Comparison of ENCODE assay signal across 20 cellular contexts in genomic region chr12:76049575-76050251, GRCh38.
"Had no signal": no experiment of that assay in that cellular context is flagged by ENCODE, and none has a peak within 500 bp of the region (broad histone marks: within the 10 kb centered on the region; RNA-seq: fewer than 3 reads in every experiment).

No MANE protein-coding gene starts in this region.

- H3K27ac ChIP-seq: brain microvascular endothelial cell, parathyroid adenoma, right lobe of liver, tibial artery had no signal

- H3K27me3 ChIP-seq: brain microvascular endothelial cell, right lobe of liver, tibial artery had no signal

- ATAC-seq: left lobe of liver; right lobe of liver; stimulated activated naive B cell treated with anti-CD40 and anti-IgM and Interleukin-4, amounts not matched to agents 10 μg/mL and 1 μg/mL and 100 μg/mL, for 72 hours had no signal

- H3K4me1 ChIP-seq: parathyroid adenoma, right lobe of liver, tibial artery had no signal

- H3K4me1 Mint-ChIP-seq: mesothelial cell of epicardium; nephron; stimulated activated naive B cell treated with anti-CD40 and anti-IgM and Interleukin-4, amounts not matched to agents 10 μg/mL and 1 μg/mL and 100 μg/mL, for 72 hours had no signal

- H3K27ac Mint-ChIP-seq: activated T-helper 1 cell treated with anti-CD3 and anti-CD28 coated beads, Interleukin-12 subunit alpha, Interleukin-12 subunit beta, Interleukin-2, Interleukin-4 antibody, amounts not matched to agents 30 ng/mL and 10 ng/mL and 1 ng/mL, durations not matched to agents 14 hours and 24 hours and 36 hours; mesothelial cell of epicardium; nephron; stimulated activated naive B cell treated with anti-CD40 and anti-IgM and Interleukin-4, amounts not matched to agents 10 μg/mL and 1 μg/mL and 100 μg/mL, for 72 hours had no signal

- DNase-seq: activated CD8-positive, alpha-beta memory T cell treated with anti-CD3 and anti-CD28 coated beads, Interleukin-2, amount 50 U/mL, for 4 hours; activated naive CD4-positive, alpha-beta T cell; aorta; brain microvascular endothelial cell; cortex of kidney; erythroblast; head of caudate nucleus; right lobe of liver; stimulated activated CD4-positive, alpha-beta T cell treated with anti-CD3 and anti-CD28 coated beads, Interleukin-4, amount 100 ng/mL, for 24 hours; stimulated activated naive B cell treated with anti-CD40 and anti-IgM and Interleukin-4, amounts not matched to agents 10 μg/mL and 1 μg/mL and 100 μg/mL, for 72 hours; tibial artery had no signal

- FAIRE-seq: endometrium, frontal cortex, keratinocyte had no signal

- H3K4me3 Mint-ChIP-seq: activated T-helper 1 cell treated with anti-CD3 and anti-CD28 coated beads, Interleukin-12 subunit alpha, Interleukin-12 subunit beta, Interleukin-2, Interleukin-4 antibody, amounts not matched to agents 30 ng/mL and 10 ng/mL and 1 ng/mL, durations not matched to agents 14 hours and 24 hours and 36 hours; mesothelial cell of epicardium; nephron; stimulated activated naive B cell treated with anti-CD40 and anti-IgM and Interleukin-4, amounts not matched to agents 10 μg/mL and 1 μg/mL and 100 μg/mL, for 72 hours had no signal

- H3K4me2 ChIP-seq: smooth muscle cell had no signal

- H3K9me3 ChIP-seq: right lobe of liver, tibial artery had no signal

- H3K4me3 ChIP-seq: right lobe of liver, smooth muscle cell, tibial artery had no signal

- H3K9me3 Mint-ChIP-seq: activated T-helper 1 cell treated with anti-CD3 and anti-CD28 coated beads, Interleukin-12 subunit alpha, Interleukin-12 subunit beta, Interleukin-2, Interleukin-4 antibody, amounts not matched to agents 30 ng/mL and 10 ng/mL and 1 ng/mL, durations not matched to agents 14 hours and 24 hours and 36 hours; mesothelial cell of epicardium; nephron; stimulated activated naive B cell treated with anti-CD40 and anti-IgM and Interleukin-4, amounts not matched to agents 10 μg/mL and 1 μg/mL and 100 μg/mL, for 72 hours had no signal

- H3K27me3 Mint-ChIP-seq: stimulated activated naive B cell treated with anti-CD40 and anti-IgM and Interleukin-4, amounts not matched to agents 10 μg/mL and 1 μg/mL and 100 μg/mL, for 72 hours had no signal
